1 cellular context compared by ENCODE assay signal in the genomic region with DNA sequence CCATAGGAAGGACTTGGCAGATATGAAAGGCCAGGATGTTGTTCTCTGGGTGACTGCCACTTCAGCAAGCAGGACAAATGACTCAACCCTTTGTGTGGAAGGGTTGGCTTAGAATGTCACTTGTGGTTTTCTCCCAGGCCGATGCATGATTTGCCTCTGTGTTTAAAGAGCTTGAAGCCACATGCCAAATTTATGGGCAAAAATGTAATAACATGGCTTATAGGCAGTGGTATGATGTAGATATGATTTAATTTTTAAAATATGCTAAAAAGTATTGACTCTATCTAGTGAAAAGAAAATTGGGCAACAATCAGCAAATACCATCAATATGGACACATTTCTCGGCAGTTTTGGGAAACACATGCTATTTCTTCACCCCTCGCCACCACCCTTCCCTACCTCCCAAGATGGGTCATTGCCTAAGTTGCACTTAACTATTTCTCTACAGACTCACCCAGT.
TF ChIP-seq lines count a peak whose summit lies in the region.

No MANE protein-coding gene starts in this region.

TF ChIP-seq in K562, 482 proteins besides CTCF, POLR2A, EP300 and RAD21 (continued from another document):
- TF ChIP-seq, protein P1, sequence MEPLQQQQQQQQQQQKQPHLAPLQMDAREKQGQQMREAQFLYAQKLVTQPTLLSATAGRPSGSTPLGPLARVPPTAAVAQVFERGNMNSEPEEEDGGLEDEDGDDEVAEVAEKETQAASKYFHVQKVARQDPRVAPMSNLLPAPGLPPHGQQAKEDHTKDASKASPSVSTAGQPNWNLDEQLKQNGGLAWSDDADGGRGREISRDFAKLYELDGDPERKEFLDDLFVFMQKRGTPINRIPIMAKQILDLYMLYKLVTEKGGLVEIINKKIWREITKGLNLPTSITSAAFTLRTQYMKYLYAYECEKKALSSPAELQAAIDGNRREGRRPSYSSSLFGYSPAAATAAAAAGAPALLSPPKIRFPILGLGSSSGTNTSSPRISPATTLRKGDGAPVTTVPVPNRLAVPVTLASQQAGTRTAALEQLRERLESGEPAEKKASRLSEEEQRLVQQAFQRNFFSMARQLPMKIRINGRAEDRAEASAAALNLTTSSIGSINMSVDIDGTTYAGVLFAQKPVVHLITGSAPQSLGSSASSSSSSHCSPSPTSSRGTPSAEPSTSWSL (CRISPR knock-in tag; IDR thresholded peaks at IDR 0.05; ENCODE audit: borderline replicate concordance), result no peak
- no peak for TF ChIP-seq ZSCAN29 (IDR thresholded peaks at IDR 0.05)
- TF ChIP-seq CEBPG (CRISPR knock-in tag; IDR thresholded peaks at IDR 0.05), result no peak
- TF ChIP-seq CEBPG (tag; conservative IDR thresholded peaks at IDR 0.05 in 1 of 2, IDR thresholded peaks at IDR 0.05 in 1 of 2), result peak; percentile 65 to 67
- TF ChIP-seq MTF1 (CRISPR knock-in tag; IDR thresholded peaks at IDR 0.05; ENCODE audit: borderline replicate concordance), result no peak
- TF ChIP-seq, protein P2, sequence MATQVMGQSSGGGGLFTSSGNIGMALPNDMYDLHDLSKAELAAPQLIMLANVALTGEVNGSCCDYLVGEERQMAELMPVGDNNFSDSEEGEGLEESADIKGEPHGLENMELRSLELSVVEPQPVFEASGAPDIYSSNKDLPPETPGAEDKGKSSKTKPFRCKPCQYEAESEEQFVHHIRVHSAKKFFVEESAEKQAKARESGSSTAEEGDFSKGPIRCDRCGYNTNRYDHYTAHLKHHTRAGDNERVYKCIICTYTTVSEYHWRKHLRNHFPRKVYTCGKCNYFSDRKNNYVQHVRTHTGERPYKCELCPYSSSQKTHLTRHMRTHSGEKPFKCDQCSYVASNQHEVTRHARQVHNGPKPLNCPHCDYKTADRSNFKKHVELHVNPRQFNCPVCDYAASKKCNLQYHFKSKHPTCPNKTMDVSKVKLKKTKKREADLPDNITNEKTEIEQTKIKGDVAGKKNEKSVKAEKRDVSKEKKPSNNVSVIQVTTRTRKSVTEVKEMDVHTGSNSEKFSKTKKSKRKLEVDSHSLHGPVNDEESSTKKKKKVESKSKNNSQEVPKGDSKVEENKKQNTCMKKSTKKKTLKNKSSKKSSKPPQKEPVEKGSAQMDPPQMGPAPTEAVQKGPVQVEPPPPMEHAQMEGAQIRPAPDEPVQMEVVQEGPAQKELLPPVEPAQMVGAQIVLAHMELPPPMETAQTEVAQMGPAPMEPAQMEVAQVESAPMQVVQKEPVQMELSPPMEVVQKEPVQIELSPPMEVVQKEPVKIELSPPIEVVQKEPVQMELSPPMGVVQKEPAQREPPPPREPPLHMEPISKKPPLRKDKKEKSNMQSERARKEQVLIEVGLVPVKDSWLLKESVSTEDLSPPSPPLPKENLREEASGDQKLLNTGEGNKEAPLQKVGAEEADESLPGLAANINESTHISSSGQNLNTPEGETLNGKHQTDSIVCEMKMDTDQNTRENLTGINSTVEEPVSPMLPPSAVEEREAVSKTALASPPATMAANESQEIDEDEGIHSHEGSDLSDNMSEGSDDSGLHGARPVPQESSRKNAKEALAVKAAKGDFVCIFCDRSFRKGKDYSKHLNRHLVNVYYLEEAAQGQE (CRISPR knock-in tag; IDR thresholded peaks at IDR 0.05; ENCODE audit: low read depth), result no peak
- TF ChIP-seq, protein P3, sequence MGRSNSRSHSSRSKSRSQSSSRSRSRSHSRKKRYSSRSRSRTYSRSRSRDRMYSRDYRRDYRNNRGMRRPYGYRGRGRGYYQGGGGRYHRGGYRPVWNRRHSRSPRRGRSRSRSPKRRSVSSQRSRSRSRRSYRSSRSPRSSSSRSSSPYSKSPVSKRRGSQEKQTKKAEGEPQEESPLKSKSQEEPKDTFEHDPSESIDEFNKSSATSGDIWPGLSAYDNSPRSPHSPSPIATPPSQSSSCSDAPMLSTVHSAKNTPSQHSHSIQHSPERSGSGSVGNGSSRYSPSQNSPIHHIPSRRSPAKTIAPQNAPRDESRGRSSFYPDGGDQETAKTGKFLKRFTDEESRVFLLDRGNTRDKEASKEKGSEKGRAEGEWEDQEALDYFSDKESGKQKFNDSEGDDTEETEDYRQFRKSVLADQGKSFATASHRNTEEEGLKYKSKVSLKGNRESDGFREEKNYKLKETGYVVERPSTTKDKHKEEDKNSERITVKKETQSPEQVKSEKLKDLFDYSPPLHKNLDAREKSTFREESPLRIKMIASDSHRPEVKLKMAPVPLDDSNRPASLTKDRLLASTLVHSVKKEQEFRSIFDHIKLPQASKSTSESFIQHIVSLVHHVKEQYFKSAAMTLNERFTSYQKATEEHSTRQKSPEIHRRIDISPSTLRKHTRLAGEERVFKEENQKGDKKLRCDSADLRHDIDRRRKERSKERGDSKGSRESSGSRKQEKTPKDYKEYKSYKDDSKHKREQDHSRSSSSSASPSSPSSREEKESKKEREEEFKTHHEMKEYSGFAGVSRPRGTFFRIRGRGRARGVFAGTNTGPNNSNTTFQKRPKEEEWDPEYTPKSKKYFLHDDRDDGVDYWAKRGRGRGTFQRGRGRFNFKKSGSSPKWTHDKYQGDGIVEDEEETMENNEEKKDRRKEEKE (IDR thresholded peaks at IDR 0.05; ENCODE audit: borderline replicate concordance in 1 of 2, control insufficient read depth in 1 of 2, low read depth in 2 of 2, low read length in 1 of 2), result no peak
- TF ChIP-seq CBX3 (IDR thresholded peaks at IDR 0.05; ENCODE audit: borderline replicate concordance in 1 of 2, low read length in 2 of 2), result no peak
- TF ChIP-seq, protein P4, sequence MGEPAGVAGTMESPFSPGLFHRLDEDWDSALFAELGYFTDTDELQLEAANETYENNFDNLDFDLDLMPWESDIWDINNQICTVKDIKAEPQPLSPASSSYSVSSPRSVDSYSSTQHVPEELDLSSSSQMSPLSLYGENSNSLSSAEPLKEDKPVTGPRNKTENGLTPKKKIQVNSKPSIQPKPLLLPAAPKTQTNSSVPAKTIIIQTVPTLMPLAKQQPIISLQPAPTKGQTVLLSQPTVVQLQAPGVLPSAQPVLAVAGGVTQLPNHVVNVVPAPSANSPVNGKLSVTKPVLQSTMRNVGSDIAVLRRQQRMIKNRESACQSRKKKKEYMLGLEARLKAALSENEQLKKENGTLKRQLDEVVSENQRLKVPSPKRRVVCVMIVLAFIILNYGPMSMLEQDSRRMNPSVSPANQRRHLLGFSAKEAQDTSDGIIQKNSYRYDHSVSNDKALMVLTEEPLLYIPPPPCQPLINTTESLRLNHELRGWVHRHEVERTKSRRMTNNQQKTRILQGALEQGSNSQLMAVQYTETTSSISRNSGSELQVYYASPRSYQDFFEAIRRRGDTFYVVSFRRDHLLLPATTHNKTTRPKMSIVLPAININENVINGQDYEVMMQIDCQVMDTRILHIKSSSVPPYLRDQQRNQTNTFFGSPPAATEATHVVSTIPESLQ (CRISPR knock-in tag; IDR thresholded peaks at IDR 0.05), result no peak
- no peak for TF ChIP-seq ZBTB7A (IDR thresholded peaks at IDR 0.05; ENCODE audit: borderline replicate concordance, control insufficient read depth, low read depth, low read length)
- TF ChIP-seq ZNF408 (CRISPR knock-in tag; IDR thresholded peaks at IDR 0.05; ENCODE audit: low read depth), result no peak
- no peak for TF ChIP-seq STAG1 (CRISPR knock-in tag; IDR thresholded peaks at IDR 0.05; ENCODE audit: borderline replicate concordance)
- TF ChIP-seq RBM17 (IDR thresholded peaks at IDR 0.05; ENCODE audit: borderline replicate concordance, low read depth, low read length), result no peak
- no peak for TF ChIP-seq CBFB (CRISPR knock-in tag; IDR thresholded peaks at IDR 0.05)
- no peak for TF ChIP-seq TCF7L2 (IDR thresholded peaks at IDR 0.05; ENCODE audit: low read depth, low read length)
- TF ChIP-seq EP400 (IDR thresholded peaks at IDR 0.05), result no peak
- TF ChIP-seq, protein P5, sequence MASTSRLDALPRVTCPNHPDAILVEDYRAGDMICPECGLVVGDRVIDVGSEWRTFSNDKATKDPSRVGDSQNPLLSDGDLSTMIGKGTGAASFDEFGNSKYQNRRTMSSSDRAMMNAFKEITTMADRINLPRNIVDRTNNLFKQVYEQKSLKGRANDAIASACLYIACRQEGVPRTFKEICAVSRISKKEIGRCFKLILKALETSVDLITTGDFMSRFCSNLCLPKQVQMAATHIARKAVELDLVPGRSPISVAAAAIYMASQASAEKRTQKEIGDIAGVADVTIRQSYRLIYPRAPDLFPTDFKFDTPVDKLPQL (IDR thresholded peaks at IDR 0.05; ENCODE audit: extremely low read depth, insufficient read length), result no peak
- no peak for TF ChIP-seq JUN (IDR thresholded peaks at IDR 0.05; ENCODE audit: borderline replicate concordance, low read depth, low read length)
- no peak for TF ChIP-seq JUN (CRISPR knock-in tag; IDR thresholded peaks at IDR 0.05; ENCODE audit: borderline replicate concordance)
- TF ChIP-seq, protein P6, sequence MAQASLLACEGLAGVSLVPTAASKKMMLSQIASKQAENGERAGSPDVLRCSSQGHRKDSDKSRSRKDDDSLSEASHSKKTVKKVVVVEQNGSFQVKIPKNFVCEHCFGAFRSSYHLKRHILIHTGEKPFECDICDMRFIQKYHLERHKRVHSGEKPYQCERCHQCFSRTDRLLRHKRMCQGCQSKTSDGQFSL (CRISPR knock-in tag; IDR thresholded peaks at IDR 0.05), result no peak
- TF ChIP-seq, protein P6 (tag; IDR thresholded peaks at IDR 0.05), result no peak
- TF ChIP-seq PTRF (tag; IDR thresholded peaks at IDR 0.05), result no peak
- no peak for TF ChIP-seq RBBP5 (IDR thresholded peaks at IDR 0.05; ENCODE audit: borderline replicate concordance, insufficient read depth, low read length, poor library complexity, severe bottlenecking)
- no peak for TF ChIP-seq BDP1 (IDR thresholded peaks at IDR 0.05; ENCODE audit: insufficient read depth, insufficient read length)
- no peak for TF ChIP-seq XRCC4 (IDR thresholded peaks at IDR 0.05; ENCODE audit: extremely low read depth, insufficient read depth, insufficient read length)
- TF ChIP-seq CBFA2T3 (IDR thresholded peaks at IDR 0.05), result no peak
- TF ChIP-seq SMAD4 (CRISPR knock-in tag; conservative IDR thresholded peaks at IDR 0.05), result no peak
- peak; percentile 87 for TF ChIP-seq FOSL1 (tag; conservative IDR thresholded peaks at IDR 0.05)
- TF ChIP-seq BRF1 (IDR thresholded peaks at IDR 0.05; ENCODE audit: borderline replicate concordance, extremely low read depth, insufficient read length), result no peak
- TF ChIP-seq, protein P7, sequence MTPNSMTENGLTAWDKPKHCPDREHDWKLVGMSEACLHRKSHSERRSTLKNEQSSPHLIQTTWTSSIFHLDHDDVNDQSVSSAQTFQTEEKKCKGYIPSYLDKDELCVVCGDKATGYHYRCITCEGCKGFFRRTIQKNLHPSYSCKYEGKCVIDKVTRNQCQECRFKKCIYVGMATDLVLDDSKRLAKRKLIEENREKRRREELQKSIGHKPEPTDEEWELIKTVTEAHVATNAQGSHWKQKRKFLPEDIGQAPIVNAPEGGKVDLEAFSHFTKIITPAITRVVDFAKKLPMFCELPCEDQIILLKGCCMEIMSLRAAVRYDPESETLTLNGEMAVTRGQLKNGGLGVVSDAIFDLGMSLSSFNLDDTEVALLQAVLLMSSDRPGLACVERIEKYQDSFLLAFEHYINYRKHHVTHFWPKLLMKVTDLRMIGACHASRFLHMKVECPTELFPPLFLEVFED (CRISPR knock-in tag; conservative IDR thresholded peaks at IDR 0.05), result no peak
- TF ChIP-seq ZNF76 (CRISPR knock-in tag; IDR thresholded peaks at IDR 0.05; ENCODE audit: borderline replicate concordance), result no peak
- TF ChIP-seq ZKSCAN8 (CRISPR knock-in tag; IDR thresholded peaks at IDR 0.05), result no peak
- TF ChIP-seq NFE2 (IDR thresholded peaks at IDR 0.05; ENCODE audit: low read depth), result 0 out of 2 replicates have a peak, but pooled peaks have one; percentile 4
- TF ChIP-seq SMAD1 (IDR thresholded peaks at IDR 0.05; ENCODE audit: low read depth, low read length, partially characterized antibody), result no peak
- TF ChIP-seq PYGO2 (tag; IDR thresholded peaks at IDR 0.05), result no peak
- TF ChIP-seq NUFIP1 (IDR thresholded peaks at IDR 0.05; ENCODE audit: partially characterized antibody), result no peak
- TF ChIP-seq ZEB2 (IDR thresholded peaks at IDR 0.05), result no peak
